18 cellular contexts compared by ENCODE assay signal in genomic region chr17:53525590-53525989, GRCh38.
DNase-seq lines count a peak whose midpoint lies in the region; ATAC-seq, FAIRE-seq and TF ChIP-seq lines count a peak whose summit lies in the region.
"Had no signal": no experiment of that assay in that cellular context is flagged by ENCODE, and none has a peak within 500 bp of the region (broad histone marks: within the 10 kb centered on the region; RNA-seq: fewer than 3 reads in every experiment).

No MANE protein-coding gene starts in this region.

- POLR2A ChIA-PET in A549 (lab: Yijun Ruan, JAX) (no interaction called here), K562 (lab: Yijun Ruan, JAX) (no interaction called here)

- H3K27ac Mint-ChIP-seq in neural progenitor cell, result no peak overlapping the region
- H3K27ac Mint-ChIP-seq: CD4-positive, CD25-positive, alpha-beta regulatory T cell; CD8-positive, alpha-beta memory T cell had no signal

- H3K4me1 Mint-ChIP-seq in neural progenitor cell, result no peaks in the 10 kb centered on the region
- H3K4me1 Mint-ChIP-seq: CD4-positive, CD25-positive, alpha-beta regulatory T cell; CD8-positive, alpha-beta memory T cell had no signal

- no peak for FAIRE-seq in A549 (lab: Jason Lieb, UNC)
- FAIRE-seq in H54 (lab: Jason Lieb, UNC), result peak; percentile 52
- FAIRE-seq in K562 (lab: Jason Lieb, UNC), result no peak
- FAIRE-seq: D721Med, GM12892, GM18507 had no signal

- no peak overlapping the region for H3K27ac ChIP-seq in A549
- no peak overlapping the region for H3K27ac ChIP-seq in K562 (ENCODE audit: extremely low read depth, low read depth, low read length)
- H3K27ac ChIP-seq in neural progenitor cell, result no peak overlapping the region
- H3K27ac ChIP-seq: GM23248 had no signal

- H3K36me3 Mint-ChIP-seq in neural progenitor cell, result no peaks in the 10 kb centered on the region
- H3K36me3 Mint-ChIP-seq: CD4-positive, CD25-positive, alpha-beta regulatory T cell; CD8-positive, alpha-beta memory T cell had no signal

- peak overlapping the region; percentile 6; the same call in 1 of the 2 replicates for H2AFZ ChIP-seq in K562 (ENCODE audit: low read depth, low read length)
- peak overlapping the region; percentile 86 for H2AFZ ChIP-seq in neural progenitor cell (replicated peaks)
- H2AFZ ChIP-seq: GM23248 had no signal

- H3K9me3 ChIP-seq in A549 (no peaks in the 10 kb centered on the region), K562 (replicated peaks; ENCODE audit: control insufficient read depth, insufficient read depth, low read depth, low read length) (no peaks in the 10 kb centered on the region), neural progenitor cell (ENCODE audit: low read depth) (no peaks in the 10 kb centered on the region)
- H3K9me3 ChIP-seq: BE2C had no signal

- H4K20me1 ChIP-seq in K562 (replicated peaks; ENCODE audit: control insufficient read depth, insufficient read depth, low read length), result no peaks in the 10 kb centered on the region
- H4K20me1 ChIP-seq in neural progenitor cell (ENCODE audit: low read depth), result no peaks in the 10 kb centered on the region

- in situ Hi-C loops in K562 (cut with MboI), result no loop called here

- no peaks in the 10 kb centered on the region for H3K27me3 Mint-ChIP-seq in neural progenitor cell (ENCODE audit: insufficient read depth, low read depth)
- H3K27me3 Mint-ChIP-seq: CD4-positive, CD25-positive, alpha-beta regulatory T cell; CD8-positive, alpha-beta memory T cell had no signal

- no peak overlapping the region for H3K4me3 Mint-ChIP-seq in neural progenitor cell
- H3K4me3 Mint-ChIP-seq: CD4-positive, CD25-positive, alpha-beta regulatory T cell; CD8-positive, alpha-beta memory T cell; H9 had no signal

- CTCF ChIA-PET in A549 (lab: Yijun Ruan, JAX), result no interaction called here
- CTCF ChIA-PET in K562 (lab: Yijun Ruan, JAX; ENCODE audit: low intra/inter-chr PET ratio), result no interaction called here

- DNase-seq in A549 (ENCODE audit: low read depth in 1 of 2, low spot score in 1 of 2) (no peak), H54 (ENCODE audit: insufficient read length, low spot score) (no peak), K562 (ENCODE audit: extremely low read depth in 1 of 4, low spot score in 3 of 4) (no peak), neural progenitor cell (ENCODE audit: low spot score) (no peak)
- no peak for DNase-seq in stimulated activated CD4-positive, alpha-beta T cell treated with anti-CD3 and anti-CD28 coated beads, Interleukin-12 subunit alpha, Interleukin-12 subunit beta, amount 100 ng/mL, for 4 hours
- DNase-seq: ACHN; BE2C; C1 segment of cervical spinal cord; CD4-positive, CD25-positive, alpha-beta regulatory T cell; CD8-positive, alpha-beta memory T cell; COR-L47; GDM1; GM23248; H9 had no signal

- ATAC-seq in A549 (no peak), K562 (no peak), HG03521 (IDR thresholded peaks at IDR 0.05; ENCODE audit: unreplicated experiment) (no peak)

- no peaks in the 10 kb centered on the region for H3K4me1 ChIP-seq in A549
- H3K4me1 ChIP-seq in K562 (replicated peaks in 1 of 2; ENCODE audit: control insufficient read depth in 2 of 2, insufficient read depth in 2 of 2, low read length in 2 of 2), result no peaks in the 10 kb centered on the region
- H3K4me1 ChIP-seq in neural progenitor cell, result no peaks in the 10 kb centered on the region
- H3K4me1 ChIP-seq: BE2C had no signal

- intact Hi-C loops in K562 (cut with micrococcal nuclease), result no loop called here

- peaks cover 3% of the 10 kb centered on the region for H3K9me3 Mint-ChIP-seq in neural progenitor cell

- TF ChIP-seq RAD21 in A549 (conservative IDR thresholded peaks at IDR 0.05 in 1 of 2, IDR thresholded peaks at IDR 0.05 in 1 of 2), result no peak
- TF ChIP-seq RAD21 in K562 (CRISPR knock-in tag; conservative IDR thresholded peaks at IDR 0.05 in 1 of 2, IDR thresholded peaks at IDR 0.05 in 1 of 2), result no peak

- no peaks in the 10 kb centered on the region for H3K9me1 ChIP-seq in K562 (ENCODE audit: control insufficient read depth, insufficient read depth, low read length)

- no peak for TF ChIP-seq POLR2A in A549 (IDR thresholded peaks at IDR 0.05; ENCODE audit: low read length)
- no peak for TF ChIP-seq POLR2A in H54 (IDR thresholded peaks at IDR 0.05; ENCODE audit: low read depth, low read length)
- no peak for TF ChIP-seq POLR2A in K562 (conservative IDR thresholded peaks at IDR 0.05)

- H3K4me3 ChIP-seq in A549, result no peak overlapping the region
- H3K4me3 ChIP-seq in K562, result no peak overlapping the region
- no peak overlapping the region for H3K4me3 ChIP-seq in neural progenitor cell
- H3K4me3 ChIP-seq: GM23248 had no signal

- no peaks in the 10 kb centered on the region for H3F3A ChIP-seq in neural progenitor cell (ENCODE audit: low read depth)

- no peak for TF ChIP-seq EP300 in A549 (IDR thresholded peaks at IDR 0.05)
- TF ChIP-seq EP300 in K562 (IDR thresholded peaks at IDR 0.05; ENCODE audit: low read length), result no peak

- TF ChIP-seq CTCF in A549 (IDR thresholded peaks at IDR 0.05) (no peak), K562 (IDR thresholded peaks at IDR 0.05 in 2 of 3, conservative IDR thresholded peaks at IDR 0.05 in 1 of 3; ENCODE audit: insufficient read depth in 2 of 3, low read depth in 1 of 3, low read length in 3 of 3) (no peak), neural progenitor cell (IDR thresholded peaks at IDR 0.05) (no peak)

- H3K9ac ChIP-seq in K562 (ENCODE audit: insufficient read depth in 1 of 2, low read depth in 2 of 2, low read length in 2 of 2), result no peak overlapping the region
- no peak overlapping the region for H3K9ac ChIP-seq in neural progenitor cell
- H3K9ac ChIP-seq: GM23248 had no signal

- no peaks in the 10 kb centered on the region for H3K79me2 ChIP-seq in K562 (ENCODE audit: control insufficient read depth, insufficient read depth, low read length)
- no peaks in the 10 kb centered on the region for H3K79me2 ChIP-seq in neural progenitor cell (ENCODE audit: low read depth)

- no peak overlapping the region for H3K4me2 ChIP-seq in A549
- H3K4me2 ChIP-seq in K562 (ENCODE audit: insufficient read depth, low read length), result no peak overlapping the region
- H3K4me2 ChIP-seq in neural progenitor cell, result no peak overlapping the region

- WGBS in A549 (ENCODE audit: missing lambda C conversion rate), result 20% methylated on average over 2 of the region's 2 CpGs
- WGBS in K562 (ENCODE audit: insufficient coverage, low coverage, missing lambda C conversion rate), result 7% methylated on average over 2 of the region's 2 CpGs

- BruUV-seq in K562 (replicated peaks; lab: Mats Ljungman, UMichigan), result no TSS peak

- H3K36me3 ChIP-seq in K562 (ENCODE audit: control insufficient read depth, insufficient read depth, low read length), result no peaks in the 10 kb centered on the region
- no peaks in the 10 kb centered on the region for H3K36me3 ChIP-seq in neural progenitor cell
- H3K36me3 ChIP-seq: BE2C had no signal

- H3K27me3 ChIP-seq in K562 (ENCODE audit: control insufficient read depth in 2 of 2, insufficient read depth in 2 of 2, low read length in 2 of 2) (no peaks in the 10 kb centered on the region), neural progenitor cell (no peaks in the 10 kb centered on the region)
- H3K27me3 ChIP-seq: BE2C had no signal

TF ChIP-seq in A549, 52 proteins besides CTCF, POLR2A, EP300 and RAD21:
- TF ChIP-seq MAFK (IDR thresholded peaks at IDR 0.05; ENCODE audit: partially characterized antibody), result peak; percentile 47
- TF ChIP-seq ELK1 (IDR thresholded peaks at IDR 0.05; ENCODE audit: low read depth, low read length), result no peak

TF ChIP-seq in K562, 482 proteins besides CTCF, POLR2A, EP300 and RAD21:
- TF ChIP-seq NFRKB (IDR thresholded peaks at IDR 0.05; ENCODE audit: low read depth) (no peak), FOXJ2 (tag; IDR thresholded peaks at IDR 0.05) (no peak), ETV1 (tag; conservative IDR thresholded peaks at IDR 0.05; ENCODE audit: low read depth) (no peak), NFIC (IDR thresholded peaks at IDR 0.05) (0 out of 2 replicates have a peak, but pooled peaks have one; percentile 10), E2F4 (CRISPR knock-in tag; IDR thresholded peaks at IDR 0.05; ENCODE audit: low read depth) (no peak), ZNF316 (IDR thresholded peaks at IDR 0.05) (peak; percentile 15; the same call in 1 of the 2 replicates), LARP7 (IDR thresholded peaks at IDR 0.05) (no peak), SP2 (IDR thresholded peaks at IDR 0.05; ENCODE audit: extremely low read depth, low read depth, low read length, poor library complexity, severe bottlenecking) (no peak)

Comparison
In these comparisons a context has a peak if more than half of its experiments do, and no peak if none do; other contexts are left out.
1. Of the 35 proteins assayed by ChIP-seq in both K562 and A549: peak only in K562: none; only in A549: MAFK; in both: none; in neither: 34.